Comparison of ENCODE assay signal across 1 cellular context in the genomic region with DNA sequence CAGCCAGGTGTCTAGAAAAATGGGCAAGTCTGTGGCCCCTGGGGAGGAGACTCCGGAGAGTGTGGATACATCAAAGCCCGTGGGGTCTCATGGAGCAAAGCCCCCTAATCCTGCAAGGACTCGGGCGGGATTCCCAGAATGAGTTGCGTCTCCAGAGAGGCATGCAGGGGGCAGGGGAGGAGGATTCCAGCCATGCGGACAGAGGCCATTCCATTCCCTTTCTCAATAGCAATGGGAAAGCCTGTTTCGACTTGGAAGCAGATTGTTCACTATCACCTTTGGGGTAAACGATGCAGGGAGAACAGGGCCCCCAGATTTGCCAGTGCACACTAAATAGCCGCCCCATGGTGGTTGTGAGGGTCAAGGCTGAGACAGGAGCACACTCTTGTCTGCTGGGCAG.
TF ChIP-seq lines count a peak whose summit lies in the region.

No MANE protein-coding gene starts in this region.

TF ChIP-seq in IMR-90, 13 proteins besides CTCF, POLR2A, EP300 and RAD21:
- TF ChIP-seq BHLHE40 (IDR thresholded peaks at IDR 0.05; ENCODE audit: low read depth, low read length) (no peak), RCOR1 (IDR thresholded peaks at IDR 0.05; ENCODE audit: insufficient replicate concordance, low read length) (no peak), RFX5 (IDR thresholded peaks at IDR 0.05; ENCODE audit: low read depth, low read length) (no peak), CHD1 (IDR thresholded peaks at IDR 0.05; ENCODE audit: low read depth, low read length) (no peak), MAFK (IDR thresholded peaks at IDR 0.05; ENCODE audit: low read depth, low read length) (no peak), MXI1 (IDR thresholded peaks at IDR 0.05; ENCODE audit: borderline replicate concordance, low read depth, low read length) (no peak), MAZ (IDR thresholded peaks at IDR 0.05; ENCODE audit: borderline replicate concordance, low read depth, low read length) (no peak), FOS (IDR thresholded peaks at IDR 0.05; ENCODE audit: low read depth, low read length) (no peak), SMC3 (IDR thresholded peaks at IDR 0.05; ENCODE audit: low read depth, low read length) (no peak), NFE2L2 (IDR thresholded peaks at IDR 0.05; ENCODE audit: low read depth, low read length) (no peak), CEBPB (IDR thresholded peaks at IDR 0.05; ENCODE audit: low read depth, low read length) (no peak)
- TF ChIP-seq, protein P1, sequence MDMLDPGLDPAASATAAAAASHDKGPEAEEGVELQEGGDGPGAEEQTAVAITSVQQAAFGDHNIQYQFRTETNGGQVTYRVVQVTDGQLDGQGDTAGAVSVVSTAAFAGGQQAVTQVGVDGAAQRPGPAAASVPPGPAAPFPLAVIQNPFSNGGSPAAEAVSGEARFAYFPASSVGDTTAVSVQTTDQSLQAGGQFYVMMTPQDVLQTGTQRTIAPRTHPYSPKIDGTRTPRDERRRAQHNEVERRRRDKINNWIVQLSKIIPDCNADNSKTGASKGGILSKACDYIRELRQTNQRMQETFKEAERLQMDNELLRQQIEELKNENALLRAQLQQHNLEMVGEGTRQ (IDR thresholded peaks at IDR 0.05; ENCODE audit: low read depth, low read length): no peak
- TF ChIP-seq, protein P2, sequence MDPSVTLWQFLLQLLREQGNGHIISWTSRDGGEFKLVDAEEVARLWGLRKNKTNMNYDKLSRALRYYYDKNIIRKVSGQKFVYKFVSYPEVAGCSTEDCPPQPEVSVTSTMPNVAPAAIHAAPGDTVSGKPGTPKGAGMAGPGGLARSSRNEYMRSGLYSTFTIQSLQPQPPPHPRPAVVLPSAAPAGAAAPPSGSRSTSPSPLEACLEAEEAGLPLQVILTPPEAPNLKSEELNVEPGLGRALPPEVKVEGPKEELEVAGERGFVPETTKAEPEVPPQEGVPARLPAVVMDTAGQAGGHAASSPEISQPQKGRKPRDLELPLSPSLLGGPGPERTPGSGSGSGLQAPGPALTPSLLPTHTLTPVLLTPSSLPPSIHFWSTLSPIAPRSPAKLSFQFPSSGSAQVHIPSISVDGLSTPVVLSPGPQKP (IDR thresholded peaks at IDR 0.05; ENCODE audit: borderline replicate concordance, low read depth, low read length): no peak
